Comparison of ENCODE assay signal across 1 cellular context in genomic region chr10:87504667-87505365, GRCh38.
TF ChIP-seq lines count a peak whose summit lies in the region.

A gene with protein sequence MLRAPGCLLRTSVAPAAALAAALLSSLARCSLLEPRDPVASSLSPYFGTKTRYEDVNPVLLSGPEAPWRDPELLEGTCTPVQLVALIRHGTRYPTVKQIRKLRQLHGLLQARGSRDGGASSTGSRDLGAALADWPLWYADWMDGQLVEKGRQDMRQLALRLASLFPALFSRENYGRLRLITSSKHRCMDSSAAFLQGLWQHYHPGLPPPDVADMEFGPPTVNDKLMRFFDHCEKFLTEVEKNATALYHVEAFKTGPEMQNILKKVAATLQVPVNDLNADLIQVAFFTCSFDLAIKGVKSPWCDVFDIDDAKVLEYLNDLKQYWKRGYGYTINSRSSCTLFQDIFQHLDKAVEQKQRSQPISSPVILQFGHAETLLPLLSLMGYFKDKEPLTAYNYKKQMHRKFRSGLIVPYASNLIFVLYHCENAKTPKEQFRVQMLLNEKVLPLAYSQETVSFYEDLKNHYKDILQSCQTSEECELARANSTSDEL (plus strand): TSS chr10:87504893. CDS start chr10:87504916, 23 bp downstream.

TF ChIP-seq in HEK293, 187 proteins besides CTCF, POLR2A, EP300 and RAD21 (continued from another document and continues in another):
- TF ChIP-seq ZNF280D (tag by site-specific recombination; IDR thresholded peaks at IDR 0.05) (no peak), OVOL3 (tag by site-specific recombination; IDR thresholded peaks at IDR 0.05) (no peak), ZNF768 (tag by site-specific recombination; IDR thresholded peaks at IDR 0.05) (no peak), GFI1B (tag by site-specific recombination; IDR thresholded peaks at IDR 0.05) (no peak), KLF1 (tag by site-specific recombination; IDR thresholded peaks at IDR 0.05) (0 out of 2 replicates have a peak, but pooled peaks have one; percentile 14), GLIS2 (tag by site-specific recombination; IDR thresholded peaks at IDR 0.05) (peak; percentile 69), ZNF623 (tag by site-specific recombination; IDR thresholded peaks at IDR 0.05) (no peak), BCL11B (tag by site-specific recombination; IDR thresholded peaks at IDR 0.05; ENCODE audit: low read depth) (no peak; the same call in 1 of the 2 replicates), ZNF19 (tag by site-specific recombination; IDR thresholded peaks at IDR 0.05; ENCODE audit: low read depth) (no peak), ZNF610 (tag by site-specific recombination; IDR thresholded peaks at IDR 0.05; ENCODE audit: borderline replicate concordance) (no peak), ZFP69B (tag by site-specific recombination; IDR thresholded peaks at IDR 0.05) (no peak), ZNF658 (tag by site-specific recombination; IDR thresholded peaks at IDR 0.05) (no peak), ZNF548 (tag by site-specific recombination; IDR thresholded peaks at IDR 0.05) (no peak), ZNF350 (tag by site-specific recombination; IDR thresholded peaks at IDR 0.05) (no peak), MZF1 (tag by site-specific recombination; IDR thresholded peaks at IDR 0.05; ENCODE audit: borderline replicate concordance) (no peak), ZNF558 (tag by site-specific recombination; IDR thresholded peaks at IDR 0.05) (no peak), ZFP3 (tag by site-specific recombination; IDR thresholded peaks at IDR 0.05; ENCODE audit: low read depth) (no peak), ZIC2 (tag by site-specific recombination; IDR thresholded peaks at IDR 0.05) (no peak), ZNF394 (tag by site-specific recombination; IDR thresholded peaks at IDR 0.05; ENCODE audit: borderline replicate concordance) (peak; percentile 43; the same call in 1 of the 2 replicates), ZBTB1 (tag by site-specific recombination; IDR thresholded peaks at IDR 0.05) (no peak), ZNF501 (tag by site-specific recombination; IDR thresholded peaks at IDR 0.05) (peak; percentile 47), ZFP37 (tag by site-specific recombination; IDR thresholded peaks at IDR 0.05) (peak; percentile 71; the same call in 1 of the 2 replicates), ZBTB21 (tag by site-specific recombination; IDR thresholded peaks at IDR 0.05) (no peak), ZNF626 (tag by site-specific recombination; IDR thresholded peaks at IDR 0.05) (no peak), YY2 (tag by site-specific recombination; IDR thresholded peaks at IDR 0.05) (0 out of 2 replicates have a peak, but pooled peaks have one; percentile 16), ZNF138 (tag by site-specific recombination; IDR thresholded peaks at IDR 0.05; ENCODE audit: borderline replicate concordance) (no peak), ZNF792 (tag by site-specific recombination; IDR thresholded peaks at IDR 0.05) (no peak; the same call in 1 of the 2 replicates), KLF17 (tag by site-specific recombination; IDR thresholded peaks at IDR 0.05) (0 out of 2 replicates have a peak, but pooled peaks have one; percentile 17), RBAK (tag by site-specific recombination; IDR thresholded peaks at IDR 0.05) (no peak), ZNF146 (tag by site-specific recombination; IDR thresholded peaks at IDR 0.05) (no peak), SP3 (tag by site-specific recombination; IDR thresholded peaks at IDR 0.05) (peak; percentile 72), ZNF488 (tag by site-specific recombination; IDR thresholded peaks at IDR 0.05) (no peak), ZNF184 (tag by site-specific recombination; IDR thresholded peaks at IDR 0.05) (no peak), KLF7 (tag by site-specific recombination; IDR thresholded peaks at IDR 0.05; ENCODE audit: borderline replicate concordance) (no peak), ZNF585B (tag by site-specific recombination; IDR thresholded peaks at IDR 0.05) (no peak), ZNF211 (tag by site-specific recombination; IDR thresholded peaks at IDR 0.05; ENCODE audit: low read depth) (no peak), ZNF248 (tag by site-specific recombination; IDR thresholded peaks at IDR 0.05) (no peak), ZNF629 (tag by site-specific recombination; IDR thresholded peaks at IDR 0.05) (0 out of 2 replicates have a peak, but pooled peaks have one; percentile 33), SP2 (tag by site-specific recombination; IDR thresholded peaks at IDR 0.05) (peak; percentile 88), ZNF2 (tag by site-specific recombination; IDR thresholded peaks at IDR 0.05) (peak; percentile 87), KLF8 (tag by site-specific recombination; IDR thresholded peaks at IDR 0.05) (no peak), ZNF549 (tag by site-specific recombination; IDR thresholded peaks at IDR 0.05) (no peak)
- TF ChIP-seq, protein P1, sequence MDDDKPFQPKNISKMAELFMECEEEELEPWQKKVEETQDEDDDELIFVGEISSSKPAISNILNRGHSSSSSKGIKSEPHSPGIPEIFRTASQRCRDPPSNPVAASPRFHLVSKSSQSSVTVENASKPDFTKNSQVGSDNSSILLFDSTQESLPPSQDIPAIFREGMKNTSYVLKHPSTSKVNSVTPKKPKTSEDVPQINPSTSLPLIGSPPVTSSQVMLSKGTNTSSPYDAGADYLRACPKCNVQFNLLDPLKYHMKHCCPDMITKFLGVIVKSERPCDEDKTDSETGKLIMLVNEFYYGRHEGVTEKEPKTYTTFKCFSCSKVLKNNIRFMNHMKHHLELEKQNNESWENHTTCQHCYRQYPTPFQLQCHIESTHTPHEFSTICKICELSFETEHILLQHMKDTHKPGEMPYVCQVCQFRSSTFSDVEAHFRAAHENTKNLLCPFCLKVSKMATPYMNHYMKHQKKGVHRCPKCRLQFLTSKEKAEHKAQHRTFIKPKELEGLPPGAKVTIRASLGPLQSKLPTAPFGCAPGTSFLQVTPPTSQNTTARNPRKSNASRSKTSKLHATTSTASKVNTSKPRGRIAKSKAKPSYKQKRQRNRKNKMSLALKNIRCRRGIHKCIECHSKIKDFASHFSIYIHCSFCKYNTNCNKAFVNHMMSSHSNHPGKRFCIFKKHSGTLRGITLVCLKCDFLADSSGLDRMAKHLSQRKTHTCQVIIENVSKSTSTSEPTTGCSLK (tag by site-specific recombination; IDR thresholded peaks at IDR 0.05) = no peak
- TF ChIP-seq, protein P2, sequence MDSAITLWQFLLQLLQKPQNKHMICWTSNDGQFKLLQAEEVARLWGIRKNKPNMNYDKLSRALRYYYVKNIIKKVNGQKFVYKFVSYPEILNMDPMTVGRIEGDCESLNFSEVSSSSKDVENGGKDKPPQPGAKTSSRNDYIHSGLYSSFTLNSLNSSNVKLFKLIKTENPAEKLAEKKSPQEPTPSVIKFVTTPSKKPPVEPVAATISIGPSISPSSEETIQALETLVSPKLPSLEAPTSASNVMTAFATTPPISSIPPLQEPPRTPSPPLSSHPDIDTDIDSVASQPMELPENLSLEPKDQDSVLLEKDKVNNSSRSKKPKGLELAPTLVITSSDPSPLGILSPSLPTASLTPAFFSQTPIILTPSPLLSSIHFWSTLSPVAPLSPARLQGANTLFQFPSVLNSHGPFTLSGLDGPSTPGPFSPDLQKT (IDR thresholded peaks at IDR 0.05; ENCODE audit: borderline replicate concordance, low read depth, low read length) = no peak; the same call in 1 of the 2 replicates
- TF ChIP-seq, protein P3, sequence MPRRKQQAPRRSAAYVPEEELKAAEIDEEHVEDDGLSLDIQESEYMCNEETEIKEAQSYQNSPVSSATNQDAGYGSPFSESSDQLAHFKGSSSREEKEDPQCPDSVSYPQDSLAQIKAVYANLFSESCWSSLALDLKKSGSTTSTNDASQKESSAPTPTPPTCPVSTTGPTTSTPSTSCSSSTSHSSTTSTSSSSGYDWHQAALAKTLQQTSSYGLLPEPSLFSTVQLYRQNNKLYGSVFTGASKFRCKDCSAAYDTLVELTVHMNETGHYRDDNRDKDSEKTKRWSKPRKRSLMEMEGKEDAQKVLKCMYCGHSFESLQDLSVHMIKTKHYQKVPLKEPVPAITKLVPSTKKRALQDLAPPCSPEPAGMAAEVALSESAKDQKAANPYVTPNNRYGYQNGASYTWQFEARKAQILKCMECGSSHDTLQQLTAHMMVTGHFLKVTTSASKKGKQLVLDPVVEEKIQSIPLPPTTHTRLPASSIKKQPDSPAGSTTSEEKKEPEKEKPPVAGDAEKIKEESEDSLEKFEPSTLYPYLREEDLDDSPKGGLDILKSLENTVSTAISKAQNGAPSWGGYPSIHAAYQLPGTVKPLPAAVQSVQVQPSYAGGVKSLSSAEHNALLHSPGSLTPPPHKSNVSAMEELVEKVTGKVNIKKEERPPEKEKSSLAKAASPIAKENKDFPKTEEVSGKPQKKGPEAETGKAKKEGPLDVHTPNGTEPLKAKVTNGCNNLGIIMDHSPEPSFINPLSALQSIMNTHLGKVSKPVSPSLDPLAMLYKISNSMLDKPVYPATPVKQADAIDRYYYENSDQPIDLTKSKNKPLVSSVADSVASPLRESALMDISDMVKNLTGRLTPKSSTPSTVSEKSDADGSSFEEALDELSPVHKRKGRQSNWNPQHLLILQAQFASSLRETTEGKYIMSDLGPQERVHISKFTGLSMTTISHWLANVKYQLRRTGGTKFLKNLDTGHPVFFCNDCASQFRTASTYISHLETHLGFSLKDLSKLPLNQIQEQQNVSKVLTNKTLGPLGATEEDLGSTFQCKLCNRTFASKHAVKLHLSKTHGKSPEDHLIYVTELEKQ (tag by site-specific recombination; IDR thresholded peaks at IDR 0.05; ENCODE audit: borderline replicate concordance) = no peak
- TF ChIP-seq, protein P4, sequence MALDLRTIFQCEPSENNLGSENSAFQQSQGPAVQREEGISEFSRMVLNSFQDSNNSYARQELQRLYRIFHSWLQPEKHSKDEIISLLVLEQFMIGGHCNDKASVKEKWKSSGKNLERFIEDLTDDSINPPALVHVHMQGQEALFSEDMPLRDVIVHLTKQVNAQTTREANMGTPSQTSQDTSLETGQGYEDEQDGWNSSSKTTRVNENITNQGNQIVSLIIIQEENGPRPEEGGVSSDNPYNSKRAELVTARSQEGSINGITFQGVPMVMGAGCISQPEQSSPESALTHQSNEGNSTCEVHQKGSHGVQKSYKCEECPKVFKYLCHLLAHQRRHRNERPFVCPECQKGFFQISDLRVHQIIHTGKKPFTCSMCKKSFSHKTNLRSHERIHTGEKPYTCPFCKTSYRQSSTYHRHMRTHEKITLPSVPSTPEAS (tag by site-specific recombination; IDR thresholded peaks at IDR 0.05) = no peak
